40 cellular contexts compared by ENCODE assay signal in genomic region chr17:53765129-53765528, GRCh38. TPM values are rescaled to one million over a fixed set of nuclear protein-coding genes. Genes with fewer than 3 reads are reported as not detected.
"Had no signal": no experiment of that assay in that cellular context is flagged by ENCODE, and none has a peak within 500 bp of the region (broad histone marks: within the 10 kb centered on the region; RNA-seq: fewer than 3 reads in every experiment).

No MANE protein-coding gene starts in this region.

- DNase-seq: activated effector memory CD4-positive, alpha-beta T cell treated with anti-CD3 and anti-CD28 coated beads, Interleukin-2, amount 50 U/mL, for 16 hours; activated effector memory CD4-positive, alpha-beta T cell treated with Interleukin-2 at 50 U/mL for 16 hours; activated gamma-delta T cell; activated gamma-delta T cell treated with Interleukin-2 at 50 U/mL for 16 hours; activated naive CD4-positive, alpha-beta T cell; activated naive CD4-positive, alpha-beta T cell treated with anti-CD3 and anti-CD28 coated beads for 36 hours; activated naive CD4-positive, alpha-beta T cell treated with anti-CD3 and anti-CD28 coated beads, Interleukin-2, amount 10 ng/mL, durations not matched to agents 7 days and 5 days; activated naive CD4-positive, alpha-beta T cell treated with anti-CD3 and anti-CD28 coated beads, Interleukin-2, amount 50 U/mL, for 16 hours; activated naive CD4-positive, alpha-beta T cell treated with Interleukin-2 at 50 U/mL for 16 hours; activated naive CD8-positive, alpha-beta T cell treated with anti-CD3 and anti-CD28 coated beads for 36 hours; activated naive CD8-positive, alpha-beta T cell treated with anti-CD3 and anti-CD28 coated beads, Interleukin-2, amount 10 ng/mL, durations not matched to agents 7 days and 5 days; activated naive CD8-positive, alpha-beta T cell treated with anti-CD3 and anti-CD28 coated beads, Interleukin-2, amount 50 U/mL, for 24 hours; activated T-cell treated with anti-CD3 and anti-CD28 coated beads, Interleukin-2, amount 50 U/mL, for 1 hour; activated T-cell treated with anti-CD3 and anti-CD28 coated beads, Interleukin-2, amount 50 U/mL, for 24 hours; activated T-cell treated with anti-CD3 and anti-CD28 coated beads, Interleukin-2, amount 50 U/mL, for 4 hours; activated T-cell treated with anti-CD3 and anti-CD28 coated beads, Interleukin-2, amount 50 U/mL, for 48 hours; activated T-cell treated with anti-CD3 and anti-CD28 coated beads, Interleukin-2, amount 50 U/mL, for 72 hours; adrenal gland; amniotic stem cell; amygdala; anterior cingulate cortex; aorta; body of pancreas; brain microvascular endothelial cell; caudate nucleus; central memory CD4-positive, alpha-beta T cell; cerebellar nuclear complex had no signal

- H3K4me1 ChIP-seq: adrenal gland, ascending aorta, body of pancreas, breast epithelium had no signal

- H3K9me3 ChIP-seq: adrenal gland, ascending aorta, body of pancreas, breast epithelium had no signal

- H3K27me3 ChIP-seq: adrenal gland, ascending aorta, body of pancreas, brain microvascular endothelial cell, breast epithelium, cardiac muscle cell had no signal

- H3K27ac ChIP-seq: adrenal gland, ascending aorta, body of pancreas, brain microvascular endothelial cell, breast epithelium, cardiac muscle cell had no signal

- FAIRE-seq: astrocyte, bronchial epithelial cell had no signal

- H3K36me3 ChIP-seq: adrenal gland, ascending aorta, brain microvascular endothelial cell, breast epithelium, cardiac muscle cell had no signal

- H3K4me3 ChIP-seq: adrenal gland, ascending aorta, body of pancreas, breast epithelium, cardiac muscle cell had no signal

- ATAC-seq: activated naive CD4-positive, alpha-beta T cell treated with anti-CD3 and anti-CD28 coated beads, Interleukin-2, amount 50 U/mL, for 72 hours; activated naive CD8-positive, alpha-beta T cell treated with anti-CD3 and anti-CD28 coated beads, Interleukin-2, amount 50 U/mL, for 24 hours; activated T-cell treated with anti-CD3 and anti-CD28 coated beads, Interleukin-2, amount 50 U/mL, for 4 hours; activated T-cell treated with anti-CD3 and anti-CD28 coated beads, Interleukin-2, amount 50 U/mL, for 72 hours; activated T-helper 17 cell treated with anti-CD3 and anti-CD28 coated beads, Interleukin-2, amount 50 U/mL, for 72 hours; body of pancreas had no signal

RNA-seq across cellular contexts. Expression of gene KIF2B, which starts 57.6 kb away (rescaled TPM):
- total RNA-seq: activated naive CD4-positive, alpha-beta T cell treated with anti-CD3 and anti-CD28 coated beads for 36 hours; activated naive CD4-positive, alpha-beta T cell treated with anti-CD3 and anti-CD28 coated beads, Interleukin-2, amount 50 U/mL, for 72 hours; activated naive CD8-positive, alpha-beta T cell treated with anti-CD3 and anti-CD28 coated beads for 36 hours; activated naive CD8-positive, alpha-beta T cell treated with anti-CD3 and anti-CD28 coated beads, Interleukin-2, amount 10 ng/mL, durations not matched to agents 7 days and 5 days; activated T-cell treated with anti-CD3 and anti-CD28 coated beads, Interleukin-2, amount 50 U/mL, for 4 hours; activated T-cell treated with anti-CD3 and anti-CD28 coated beads, Interleukin-2, amount 50 U/mL, for 72 hours; activated T-helper 1 cell treated with anti-CD3 and anti-CD28 coated beads, Interleukin-12 subunit alpha, Interleukin-12 subunit beta, Interleukin-2, Interleukin-4 antibody, amounts not matched to agents 30 ng/mL and 10 ng/mL and 1 ng/mL, durations not matched to agents 14 hours and 24 hours and 36 hours; activated T-helper 17 cell treated with anti-CD3 and anti-CD28 coated beads, Interleukin-2, amount 50 U/mL, for 72 hours; activated T-helper 2 cell treated with anti-CD3 and anti-CD28 coated beads, Interferon-gamma antibody, Interleukin-2, Interleukin-4, amounts not matched to agents 10 μg/mL and 5 μg/mL and 100 μg/mL, durations not matched to agents 14 hours and 24 hours and 36 hours; adrenal gland; aorta; ascending aorta; astrocyte; body of pancreas; breast epithelium; bronchial epithelial cell; cardiac muscle cell; cardiac septum; cerebellum; chondrocyte had no signal
- polyA plus RNA-seq: adipose tissue, adrenal gland, aorta, cardiac muscle cell had no signal
